ENCODE assay signal across 1 cellular context in genomic region chr5:172293054-172293744, GRCh38.
A peak's percentile ranks its signal among the peaks of the same experiment; 100 is the strongest.
TF ChIP-seq lines count a peak whose summit lies in the region.

No MANE protein-coding gene starts in this region.

TF ChIP-seq in IMR-90, 13 proteins besides CTCF, POLR2A, EP300 and RAD21:
- no peak for TF ChIP-seq USF2 (IDR thresholded peaks at IDR 0.05; ENCODE audit: low read depth, low read length)
- TF ChIP-seq RFX5 (IDR thresholded peaks at IDR 0.05; ENCODE audit: low read depth, low read length) = no peak
- TF ChIP-seq SMC3 (IDR thresholded peaks at IDR 0.05; ENCODE audit: low read depth, low read length) = peak; percentile 78
- TF ChIP-seq MAFK (IDR thresholded peaks at IDR 0.05; ENCODE audit: low read depth, low read length) = peak; percentile 40
